Comparison of ENCODE assay signal across 17 cellular contexts in genomic region chr4:144049495-144050437, GRCh38. TPM values are rescaled to one million over a fixed set of nuclear protein-coding genes. Genes with fewer than 3 reads are reported as not detected.
"Had no signal": no experiment of that assay in that cellular context is flagged by ENCODE, and none has a peak within 500 bp of the region (broad histone marks: within the 10 kb centered on the region; RNA-seq: fewer than 3 reads in every experiment).

No MANE protein-coding gene starts in this region.

RNA-seq across cellular contexts. Expression of gene GYPB, which starts 30.6 kb away (rescaled TPM):
- total RNA-seq: natural killer cell, omental fat pad, osteocyte, pancreas, prostate gland, pulmonary artery endothelial cell, right atrium auricular region, subcutaneous adipose tissue, temporal lobe, thoracic aorta, thyroid gland, tibial nerve, upper lobe of left lung, ureter, vagina had no signal
- polyA plus RNA-seq: neural cell, pancreas, stomach had no signal
